In genomic region chr16:88936913-88937666, GRCh38 we compare ENCODE assay signal across 15 cellular contexts. TPM values are rescaled to one million over a fixed set of nuclear protein-coding genes. Genes with fewer than 3 reads are reported as not detected.
DNase-seq lines count a peak whose midpoint lies in the region; ATAC-seq and TF ChIP-seq lines count a peak whose summit lies in the region.
"Had no signal": no experiment of that assay in that cellular context is flagged by ENCODE, and none has a peak within 500 bp of the region (broad histone marks: within the 10 kb centered on the region; RNA-seq: fewer than 3 reads in every experiment).

No MANE protein-coding gene starts in this region.

- no peak overlapping the region for H3K27ac Mint-ChIP-seq in MCF 10A (ENCODE audit: low read depth, unreplicated experiment)
- H3K27ac Mint-ChIP-seq in naive thymus-derived CD8-positive, alpha-beta T cell, result no peak overlapping the region

- TF ChIP-seq EP300 in gastroesophageal sphincter (IDR thresholded peaks at IDR 0.05), result no peak
- no peak for TF ChIP-seq EP300 in suprapubic skin (IDR thresholded peaks at IDR 0.05)

- peaks cover 13% of the 10 kb centered on the region for H3K27me3 Mint-ChIP-seq in MCF 10A (ENCODE audit: insufficient read depth, unreplicated experiment)
- H3K27me3 Mint-ChIP-seq in naive thymus-derived CD8-positive, alpha-beta T cell, result peaks cover 6 to 47% (median 25%) of the 10 kb centered on the region in 5 donors

- H3K4me3 Mint-ChIP-seq in MCF 10A (ENCODE audit: unreplicated experiment), result no peak overlapping the region
- peak overlapping the region in 2 of 10 donors; percentile 10 to 71 for H3K4me3 Mint-ChIP-seq in naive thymus-derived CD8-positive, alpha-beta T cell

- H3K36me3 ChIP-seq in gastroesophageal sphincter (no peaks in the 10 kb centered on the region), muscle layer of colon (ENCODE audit: insufficient read depth, low read length) (no peaks in the 10 kb centered on the region), suprapubic skin (no peaks in the 10 kb centered on the region)
- H3K36me3 ChIP-seq: SJSA1 had no signal

- TF ChIP-seq CTCF in gastroesophageal sphincter (IDR thresholded peaks at IDR 0.05), result no peak
- TF ChIP-seq CTCF in suprapubic skin (IDR thresholded peaks at IDR 0.05), result no peak
- TF ChIP-seq CTCF in MCF 10A (IDR thresholded peaks at IDR 0.05; ENCODE audit: unreplicated experiment), result no peak

- H3K4me1 Mint-ChIP-seq in MCF 10A (ENCODE audit: insufficient read depth, unreplicated experiment), result no peaks in the 10 kb centered on the region
- H3K4me1 Mint-ChIP-seq in naive thymus-derived CD8-positive, alpha-beta T cell, result peaks cover 0 to 33% (median 12%) of the 10 kb centered on the region in 4 donors

- WGBS in gastroesophageal sphincter (ENCODE audit: low coverage in 1 of 2), 2 donors, result 38 to 81% methylated on average over 3 of the region's 34 CpGs
- 21% methylated on average over 12 of the region's 34 CpGs for WGBS in suprapubic skin

- BruUV-seq in MCF 10A (replicated peaks; lab: Mats Ljungman, UMichigan), result no TSS peak

- CTCF ChIA-PET in MCF 10A (lab: Yijun Ruan, JAX), result no interaction called here

- POLR2A ChIA-PET in MCF 10A (lab: Yijun Ruan, JAX), result no interaction called here
- POLR2A ChIA-PET in naive thymus-derived CD8-positive, alpha-beta T cell (lab: Charles Lee), result no interaction called here

- DNase-seq in Kasumi-1 (lab: John Stamatoyannopoulos, UW) (peak; percentile 75 to 89), suprapubic skin (ENCODE audit: low spot score in 2 of 2) (no peak), NCI-H1048 (lab: John Stamatoyannopoulos, UW) (no peak), MCF 10A (ENCODE audit: unreplicated experiment) (no peak)
- no peak for DNase-seq in naive thymus-derived CD8-positive, alpha-beta T cell
- DNase-seq: activated CD4-positive, alpha-beta T cell treated with anti-CD3 and anti-CD28 coated beads, Interleukin-2, amount 50 U/mL, for 4 hours; activated T-cell treated with anti-CD3 and anti-CD28 coated beads, Interleukin-2, amount 50 U/mL, for 48 hours; NCI-H1105; stimulated activated CD4-positive, alpha-beta T cell treated with anti-CD3 and anti-CD28 coated beads, Interleukin-2, amount 100 ng/mL, for 24 hours had no signal

- intact Hi-C loops in MCF 10A (cut with micrococcal nuclease), result no loop called here

- peaks cover 0 to 66% (median 25%) of the 10 kb centered on the region in 3 donors for H3K4me1 ChIP-seq in gastroesophageal sphincter
- peaks cover 24% of the 10 kb centered on the region for H3K4me1 ChIP-seq in muscle layer of colon (ENCODE audit: insufficient read depth, low read length)
- H3K4me1 ChIP-seq in suprapubic skin, result peaks cover 64% of the 10 kb centered on the region
- H3K4me1 ChIP-seq: SJSA1 had no signal

- ATAC-seq in gastroesophageal sphincter, result no peak
- ATAC-seq in naive thymus-derived CD8-positive, alpha-beta T cell, result no peak
- no peak for ATAC-seq in HG03432 (IDR thresholded peaks at IDR 0.05; ENCODE audit: unreplicated experiment)

- TF ChIP-seq POLR2A in gastroesophageal sphincter (IDR thresholded peaks at IDR 0.05), result no peak
- no peak for TF ChIP-seq POLR2A in suprapubic skin (IDR thresholded peaks at IDR 0.05)

- peaks cover 81% of the 10 kb centered on the region for H3K27me3 ChIP-seq in gastroesophageal sphincter
- peaks cover 0 to 54% of the 10 kb centered on the region in 2 donors for H3K27me3 ChIP-seq in muscle layer of colon (ENCODE audit: control insufficient read depth in 1 of 2, insufficient read depth in 2 of 2, low read length in 2 of 2)
- peaks cover 70% of the 10 kb centered on the region for H3K27me3 ChIP-seq in suprapubic skin

- H3K36me3 Mint-ChIP-seq in MCF 10A (ENCODE audit: insufficient read depth, unreplicated experiment), result no peaks in the 10 kb centered on the region
- H3K36me3 Mint-ChIP-seq in naive thymus-derived CD8-positive, alpha-beta T cell, result no peaks in the 10 kb centered on the region

- no peak overlapping the region for H3K4me3 ChIP-seq in gastroesophageal sphincter
- no peak overlapping the region for H3K4me3 ChIP-seq in muscle layer of colon (ENCODE audit: low read depth in 1 of 2, low read length in 2 of 2)
- no peak overlapping the region for H3K4me3 ChIP-seq in suprapubic skin
- H3K4me3 ChIP-seq: SJSA1 had no signal

- no peaks in the 10 kb centered on the region for H3K9me3 Mint-ChIP-seq in MCF 10A (ENCODE audit: unreplicated experiment)
- no peaks in the 10 kb centered on the region for H3K9me3 Mint-ChIP-seq in naive thymus-derived CD8-positive, alpha-beta T cell

- H3K27ac ChIP-seq in gastroesophageal sphincter (peak overlapping the region in 3 of 4 donors; percentile 41 to 66 (median 57)), muscle layer of colon (ENCODE audit: low read depth, low read length) (peak overlapping the region; percentile 32), suprapubic skin (peak overlapping the region; percentile 39)
- H3K27ac ChIP-seq: SJSA1 had no signal

- no peak overlapping the region for H3K9ac ChIP-seq in muscle layer of colon (ENCODE audit: low read length)

- H3K9me3 ChIP-seq in gastroesophageal sphincter, result no peaks in the 10 kb centered on the region
- H3K9me3 ChIP-seq in muscle layer of colon (ENCODE audit: low read length), result no peaks in the 10 kb centered on the region
- H3K9me3 ChIP-seq in suprapubic skin, result no peaks in the 10 kb centered on the region
- H3K9me3 ChIP-seq: SJSA1 had no signal

RNA-seq across cellular contexts. Expression of gene CBFA2T3, which starts 39.9 kb away (rescaled TPM):
- total RNA-seq in gastroesophageal sphincter (1 to 10 TPM; 1.4 to 5.8 (median 1.5) TPM), suprapubic skin (1 to 10 TPM; 1.5 to 6.6 (median 2.9) TPM), MCF 10A (2022) (not detected in 2 replicates)
- total RNA-seq in naive thymus-derived CD8-positive, alpha-beta T cell, result 1 to 10 TPM; 1.5 to 2.0 TPM
- under 1 TPM in 1 of 3 donors, not detected in 2; 0.04 TPM for polyA plus RNA-seq in naive thymus-derived CD8-positive, alpha-beta T cell
- total RNA-seq: endothelial cell of umbilical vein, pulmonary artery endothelial cell, SJSA1 had no signal
- polyA plus RNA-seq: endothelial cell of umbilical vein had no signal

Comparison
In these comparisons a context has a peak if more than half of its experiments do, and no peak if none do; other contexts are left out.
1. DNase-seq: peak in Kasumi-1 (2 of 2); none in suprapubic skin (0 of 2), NCI-H1048 (single experiment), MCF 10A (single experiment) and naive thymus-derived CD8-positive, alpha-beta T cell (0 of 10).
2. Peak in every context shown above with its lines, with median percentiles within 50 percentile points of each other: H3K27ac ChIP-seq.